24 cellular contexts compared by ENCODE assay signal in the genomic region with DNA sequence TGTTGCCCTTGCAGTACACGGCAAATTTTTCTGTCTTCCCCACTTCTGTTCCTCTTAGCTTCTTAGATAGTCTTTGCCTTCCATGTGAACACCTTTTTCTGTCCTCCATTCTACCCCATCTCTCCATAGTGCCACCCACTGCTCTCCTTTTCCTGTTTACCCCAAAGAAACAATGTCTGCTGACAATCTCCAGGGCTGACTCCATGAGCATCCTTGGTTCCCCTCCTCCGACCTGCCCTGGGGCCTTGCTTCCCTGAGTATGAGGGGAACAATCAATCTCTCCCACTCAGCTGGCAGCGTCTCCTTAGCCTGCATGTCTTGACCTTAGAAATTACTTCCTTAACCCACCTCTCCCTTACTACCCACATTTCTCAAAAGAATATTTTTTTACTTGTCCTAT. TPM values are rescaled to one million over a fixed set of nuclear protein-coding genes. Genes with fewer than 3 reads are reported as not detected.
DNase-seq lines count a peak whose midpoint lies in the region; ATAC-seq and TF ChIP-seq lines count a peak whose summit lies in the region.
"Had no signal": no experiment of that assay in that cellular context is flagged by ENCODE, and none has a peak within 500 bp of the region (broad histone marks: within the 10 kb centered on the region; RNA-seq: fewer than 3 reads in every experiment).

No MANE protein-coding gene starts in this region.

- peak overlapping the region; percentile 70 for H2AK9ac ChIP-seq in IMR-90 (replicated peaks; ENCODE audit: low read depth, low read length, poor library complexity)

- H3K4me2 ChIP-seq in IMR-90 (ENCODE audit: low read depth, low read length): no peak overlapping the region
- H3K4me2 ChIP-seq: BLaER1 treated with 17β-estradiol and CSF1 and Interleukin-3, amounts not matched to agents 10 nM and 100 nM; KMS-11 had no signal

- peaks cover 47% of the 10 kb centered on the region for H3K36me3 ChIP-seq in IMR-90 (ENCODE audit: control insufficient read depth, insufficient read depth, low read length)
- H3K36me3 ChIP-seq in tibial artery: peaks cover 100% of the 10 kb centered on the region in 3 donors

- H3K18ac ChIP-seq in IMR-90 (ENCODE audit: low read depth, low read length): no peak overlapping the region

- no peaks in the 10 kb centered on the region for H3K4me1 Mint-ChIP-seq in stimulated activated naive CD8-positive, alpha-beta T cell treated with anti-CD3 and anti-CD28 coated beads, Interleukin-15, amount 100 ng/mL, for 72 hours

- dilution Hi-C loops in IMR-90 (cut with HindIII; ENCODE audit: low sequenced_read_pairs, unreplicated experiment): no loop called here

- no peak overlapping the region for H3K27ac ChIP-seq in IMR-90 (ENCODE audit: insufficient read depth, low read length)
- H3K27ac ChIP-seq in angular gyrus (ENCODE audit: low read depth, low read length): peak overlapping the region; percentile 22
- no peak overlapping the region for H3K27ac ChIP-seq in tibial artery
- H3K27ac ChIP-seq: BLaER1 treated with 17β-estradiol and CSF1 and Interleukin-3, amounts not matched to agents 10 nM and 100 nM; KMS-11; Peyer's patch; SJCRH30 had no signal

- H3K9me1 ChIP-seq in IMR-90 (ENCODE audit: insufficient read depth, low read length): peaks cover 13% of the 10 kb centered on the region

- H4K91ac ChIP-seq in IMR-90 (ENCODE audit: insufficient read depth, low read depth, low read length): no peak overlapping the region

- no peaks in the 10 kb centered on the region for H3K9me3 Mint-ChIP-seq in stimulated activated naive CD8-positive, alpha-beta T cell treated with anti-CD3 and anti-CD28 coated beads, Interleukin-15, amount 100 ng/mL, for 72 hours
- H3K9me3 Mint-ChIP-seq: CD8-positive, alpha-beta T cell had no signal

- no peaks in the 10 kb centered on the region for H3K27me3 Mint-ChIP-seq in stimulated activated naive CD8-positive, alpha-beta T cell treated with anti-CD3 and anti-CD28 coated beads, Interleukin-15, amount 100 ng/mL, for 72 hours

- no peaks in the 10 kb centered on the region for H3K79me1 ChIP-seq in IMR-90 (ENCODE audit: low read depth in 1 of 2, low read length in 2 of 2)

- H3K27me3 ChIP-seq in IMR-90 (ENCODE audit: control insufficient read depth, insufficient read depth, low read length): no peaks in the 10 kb centered on the region
- no peaks in the 10 kb centered on the region for H3K27me3 ChIP-seq in tibial artery
- H3K27me3 ChIP-seq: BLaER1 treated with 17β-estradiol and CSF1 and Interleukin-3, amounts not matched to agents 10 nM and 100 nM; Peyer's patch; SJCRH30 had no signal

- POLR2A ChIA-PET in IMR-90 (lab: Charles Lee; ENCODE audit: unreplicated experiment): no interaction called here

- BruUV-seq in IMR-90 (replicated peaks; lab: Mats Ljungman, UMichigan): no TSS peak

- no peak overlapping the region for H3K9ac ChIP-seq in IMR-90 (ENCODE audit: low read depth, low read length)
- H3K9ac ChIP-seq: BLaER1 treated with 17β-estradiol and CSF1 and Interleukin-3, amounts not matched to agents 10 nM and 100 nM; KMS-11 had no signal

- H2BK15ac ChIP-seq in IMR-90 (ENCODE audit: low read depth, low read length): no peak overlapping the region

- H3K4me3 Mint-ChIP-seq in stimulated activated naive CD8-positive, alpha-beta T cell treated with anti-CD3 and anti-CD28 coated beads, Interleukin-15, amount 100 ng/mL, for 72 hours: no peak overlapping the region
- H3K4me3 Mint-ChIP-seq: CD8-positive, alpha-beta T cell had no signal

- CTCF ChIA-PET in IMR-90 (lab: Yijun Ruan, JAX): no interaction called here

- no peak for TF ChIP-seq RAD21 in IMR-90 (IDR thresholded peaks at IDR 0.05; ENCODE audit: low read length)

- TF ChIP-seq POLR2A in IMR-90 (IDR thresholded peaks at IDR 0.05; ENCODE audit: low read depth, low read length): no peak

- H2BK120ac ChIP-seq in IMR-90 (ENCODE audit: low read depth, low read length): no peak overlapping the region

- no peak overlapping the region for H2AK5ac ChIP-seq in IMR-90 (ENCODE audit: low read depth, low read length)

- no peak overlapping the region for H3K23ac ChIP-seq in IMR-90 (ENCODE audit: low read depth, low read length)

- H4K8ac ChIP-seq in IMR-90 (ENCODE audit: low read depth in 2 of 2, low read length in 2 of 2): no peak overlapping the region

- H2BK20ac ChIP-seq in IMR-90 (ENCODE audit: low read depth, low read length): no peak overlapping the region

- in situ Hi-C loops in IMR-90 (cut with MboI; ENCODE audit: low sequenced_read_pairs): no loop called here

- no peak overlapping the region for H3K27ac Mint-ChIP-seq in stimulated activated naive CD8-positive, alpha-beta T cell treated with anti-CD3 and anti-CD28 coated beads, Interleukin-15, amount 100 ng/mL, for 72 hours
- H3K27ac Mint-ChIP-seq: CD8-positive, alpha-beta T cell had no signal

- H3K4me1 ChIP-seq in IMR-90 (ENCODE audit: control insufficient read depth, insufficient read depth, low read length) (peaks cover 3% of the 10 kb centered on the region), tibial artery (no peaks in the 10 kb centered on the region)
- H3K4me1 ChIP-seq: BLaER1 treated with 17β-estradiol and CSF1 and Interleukin-3, amounts not matched to agents 10 nM and 100 nM; HAP-1; Peyer's patch; SJCRH30 had no signal

- ATAC-seq in IMR-90 (ENCODE audit: low read depth) (no peak), left lobe of liver (no peak)
- ATAC-seq in stimulated activated naive CD8-positive, alpha-beta T cell treated with anti-CD3 and anti-CD28 coated beads, Interleukin-15, amount 100 ng/mL, for 72 hours: no peak
- ATAC-seq: CD8-positive, alpha-beta T cell had no signal

- no peak overlapping the region for H3K4ac ChIP-seq in IMR-90 (ENCODE audit: low read depth, low read length)

- 100% methylated on average over 1 of the region's 3 CpGs; no CpG with 5 or more reads in 1 of the 2 experiments for WGBS in IMR-90 (ENCODE audit: extremely low coverage in 2 of 2, insufficient read length in 1 of 2), 2 experiments

- DNase-seq in IMR-90: no peak
- peak; percentile 12 for DNase-seq in left lobe of liver (ENCODE audit: low spot score)
- DNase-seq in stimulated activated naive CD8-positive, alpha-beta T cell treated with anti-CD3 and anti-CD28 coated beads, Interleukin-15, amount 100 ng/mL, for 72 hours: no peak
- no peak for DNase-seq in stimulated activated CD4-positive, alpha-beta T cell treated with anti-CD3 and anti-CD28 coated beads, Interleukin-2, amount 100 ng/mL, for 24 hours
- no peak for DNase-seq in NCI-H2107 (lab: John Stamatoyannopoulos, UW)
- no peak for DNase-seq in tibial artery
- DNase-seq: ACHN; CD8-positive, alpha-beta T cell; DND-41; NCI-H1105; NCI-H146; NCI-H2029; NCI-H345; NCI-H524; NCI-H774; NK-92 treated with Interleukin-12 subunit alpha and Interleukin-12 subunit beta, amount 100 ng/mL, for 24 hours; Peyer's patch; SJCRH30 had no signal

- H3K9me3 ChIP-seq in IMR-90 (ENCODE audit: control insufficient read depth, insufficient read depth, low read length) (no peaks in the 10 kb centered on the region), tibial artery (no peaks in the 10 kb centered on the region)
- H3K9me3 ChIP-seq: BLaER1 treated with 17β-estradiol and CSF1 and Interleukin-3, amounts not matched to agents 10 nM and 100 nM; HAP-1; Peyer's patch; SJCRH30 had no signal

- intact Hi-C loops in IMR-90 (cut with micrococcal nuclease) (no loop called here), tibial artery (cut with DNase I; ENCODE audit: low total_unique reads) (no loop called here)

- H3K4me3 ChIP-seq in IMR-90 (ENCODE audit: insufficient read depth, low read depth, low read length) (no peak overlapping the region), tibial artery (no peak overlapping the region)
- H3K4me3 ChIP-seq: BLaER1 treated with 17β-estradiol and CSF1 and Interleukin-3, amounts not matched to agents 10 nM and 100 nM; HAP-1; Peyer's patch; SJCRH30 had no signal

- no peak overlapping the region for H3K14ac ChIP-seq in IMR-90 (replicated peaks; ENCODE audit: low read depth, low read length)

- H2BK5ac ChIP-seq in IMR-90 (ENCODE audit: low read depth, low read length, poor library complexity, severe bottlenecking): no peak overlapping the region

- no peaks in the 10 kb centered on the region; the same call in 1 of the 2 replicates for H4K20me1 ChIP-seq in IMR-90 (ENCODE audit: insufficient read depth, low read length)
- H4K20me1 ChIP-seq: BLaER1 treated with 17β-estradiol and CSF1 and Interleukin-3, amounts not matched to agents 10 nM and 100 nM had no signal

- no peak overlapping the region for H4K5ac ChIP-seq in IMR-90 (ENCODE audit: low read depth, low read length)

- TF ChIP-seq CTCF in IMR-90 (conservative IDR thresholded peaks at IDR 0.05; ENCODE audit: low read depth, low read length) (no peak), tibial artery (IDR thresholded peaks at IDR 0.05) (no peak)

- no peak overlapping the region for H2AFZ ChIP-seq in IMR-90 (replicated peaks; ENCODE audit: low read length, poor library complexity)

- no peak overlapping the region for H3K56ac ChIP-seq in IMR-90 (ENCODE audit: extremely low read depth, insufficient read depth, low read length)

TF ChIP-seq in IMR-90, 13 proteins besides CTCF, POLR2A, EP300 and RAD21 (continues in another document):
- TF ChIP-seq MAFK (IDR thresholded peaks at IDR 0.05; ENCODE audit: low read depth, low read length): no peak
- no peak for TF ChIP-seq BHLHE40 (IDR thresholded peaks at IDR 0.05; ENCODE audit: low read depth, low read length)
- TF ChIP-seq, protein P1, sequence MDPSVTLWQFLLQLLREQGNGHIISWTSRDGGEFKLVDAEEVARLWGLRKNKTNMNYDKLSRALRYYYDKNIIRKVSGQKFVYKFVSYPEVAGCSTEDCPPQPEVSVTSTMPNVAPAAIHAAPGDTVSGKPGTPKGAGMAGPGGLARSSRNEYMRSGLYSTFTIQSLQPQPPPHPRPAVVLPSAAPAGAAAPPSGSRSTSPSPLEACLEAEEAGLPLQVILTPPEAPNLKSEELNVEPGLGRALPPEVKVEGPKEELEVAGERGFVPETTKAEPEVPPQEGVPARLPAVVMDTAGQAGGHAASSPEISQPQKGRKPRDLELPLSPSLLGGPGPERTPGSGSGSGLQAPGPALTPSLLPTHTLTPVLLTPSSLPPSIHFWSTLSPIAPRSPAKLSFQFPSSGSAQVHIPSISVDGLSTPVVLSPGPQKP (IDR thresholded peaks at IDR 0.05; ENCODE audit: borderline replicate concordance, low read depth, low read length): no peak
- TF ChIP-seq FOS (IDR thresholded peaks at IDR 0.05; ENCODE audit: low read depth, low read length): no peak
- no peak for TF ChIP-seq NFE2L2 (IDR thresholded peaks at IDR 0.05; ENCODE audit: low read depth, low read length)
- no peak for TF ChIP-seq MXI1 (IDR thresholded peaks at IDR 0.05; ENCODE audit: borderline replicate concordance, low read depth, low read length)

RNA-seq across cellular contexts. Expression of gene MYBPHL, which starts 12.3 kb away (rescaled TPM):
- not detected in 2 replicates for total RNA-seq in IMR-90 (2012; rRNA removed)
- 0.07 TPM in 1 of 2 replicates, not detected in the other for polyA plus RNA-seq in IMR-90 (2012; rRNA removed)
- 0.02 TPM in 1 of 2 replicates, not detected in the other for polyA plus RNA-seq in IMR-90 (2012; cell fraction: cytosol; rRNA removed)
- 0.16 and 0.31 TPM in 2 replicates for polyA plus RNA-seq in IMR-90 (2012; cell fraction: nucleus; rRNA removed; ENCODE audit: low replicate concordance)
- total RNA-seq in left lobe of liver: not detected
- total RNA-seq: CD8-positive, alpha-beta T cell; G401; HT1080; Peyer's patch had no signal

RNA-seq across cellular contexts. Expression of gene PSRC1, which starts 36.2 kb away (rescaled TPM):
- total RNA-seq in IMR-90 (2012; rRNA removed): 34.6 and 36.4 TPM in 2 replicates
- polyA plus RNA-seq in IMR-90 (2012; rRNA removed): 40.3 and 42.1 TPM in 2 replicates
- polyA plus RNA-seq in IMR-90 (2012; cell fraction: cytosol; rRNA removed): 20.2 and 35.7 TPM in 2 replicates
- polyA plus RNA-seq in IMR-90 (2012; cell fraction: nucleus; rRNA removed; ENCODE audit: low replicate concordance): 123 and 134 TPM in 2 replicates
- total RNA-seq in left lobe of liver: 0.63 TPM
- total RNA-seq: CD8-positive, alpha-beta T cell had no signal

Comparison
In these comparisons a context has a peak if more than half of its experiments do, and no peak if none do; other contexts are left out.
1. RNA of gene PSRC1, which starts 36.2 kb away (total RNA-seq): 34.6 to 36.4 TPM in IMR-90; 0.63 TPM in left lobe of liver (single experiment); every median in the first group is over 10 times any median in the second.